In genomic region chr12:110048242-110049027, GRCh38 we compare ENCODE assay signal across 8 cellular contexts. TPM values are rescaled to one million over a fixed set of nuclear protein-coding genes. Genes with fewer than 3 reads are reported as not detected.
DNase-seq lines count a peak whose midpoint lies in the region; ATAC-seq and TF ChIP-seq lines count a peak whose summit lies in the region.

TSS of gene C12orf76 (minus strand) at chr12:110048522. CDS start at chr12:110048495, 27 bp downstream.

- H3K4me2 ChIP-seq in DND-41 (ENCODE audit: insufficient read depth, low read length) (peak within 1 kb of the TSS; percentile 90), GM23248 (ENCODE audit: unreplicated experiment) (peak within 1 kb of the TSS; percentile 79)

- H3K4me1 Mint-ChIP-seq in activated T-helper 1 cell treated with anti-CD3 and anti-CD28 coated beads, Interleukin-12 subunit alpha, Interleukin-12 subunit beta, Interleukin-2, Interleukin-4 antibody, amounts not matched to agents 30 ng/mL and 10 ng/mL and 1 ng/mL, durations not matched to agents 14 hours and 24 hours and 36 hours (ENCODE audit: low read depth) = peaks cover 34% of the 10 kb centered on the region
- H3K4me1 Mint-ChIP-seq in naive thymus-derived CD8-positive, alpha-beta T cell = peaks cover 6 to 44% (median 34%) of the 10 kb centered on the region in 4 donors

- peak within 1 kb of the TSS; percentile 82 for H3K27ac ChIP-seq in DND-41 (ENCODE audit: low read length)
- peak within 1 kb of the TSS; percentile 74 for H3K27ac ChIP-seq in GM23248

- H3K27me3 ChIP-seq in DND-41 (ENCODE audit: insufficient read depth, low read length, poor library complexity) = no peaks in the 10 kb centered on the region
- H3K27me3 ChIP-seq in GM23248 (replicated peaks; ENCODE audit: insufficient read depth) = no peaks in the 10 kb centered on the region

- POLR2A ChIA-PET in naive thymus-derived CD8-positive, alpha-beta T cell (lab: Charles Lee) = interaction anchor here (1.0 to 1.7 kb wide), 3 partner anchors 11 to 49 kb away, joined by 3 to 8 read pairs (median 3); partner anchors contain the start of gene ANKRD13A

- WGBS in GM23248 (ENCODE audit: low coverage in 1 of 2, low lambda C conversion rate in 2 of 2, missing lambda C conversion rate in 2 of 2), 2 experiments = 3% methylated on average over 47 of the region's 47 CpGs

- H3K4me3 ChIP-seq in DND-41 (ENCODE audit: low read depth in 1 of 2, low read length in 2 of 2) (peak within 1 kb of the TSS; percentile 90 to 97), GM23248 (peak within 1 kb of the TSS; percentile 83), fibroblast of mammary gland (ENCODE audit: control insufficient read depth, low read depth, low read length) (peak within 1 kb of the TSS; percentile 80)

- H3K27ac Mint-ChIP-seq in activated T-helper 1 cell treated with anti-CD3 and anti-CD28 coated beads, Interleukin-12 subunit alpha, Interleukin-12 subunit beta, Interleukin-2, Interleukin-4 antibody, amounts not matched to agents 30 ng/mL and 10 ng/mL and 1 ng/mL, durations not matched to agents 14 hours and 24 hours and 36 hours = peak within 1 kb of the TSS; percentile 91
- H3K27ac Mint-ChIP-seq in naive thymus-derived CD8-positive, alpha-beta T cell = peak within 1 kb of the TSS; percentile 93 to 98 (median 96)

- peaks cover 5% of the 10 kb centered on the region for H3K36me3 Mint-ChIP-seq in activated T-helper 1 cell treated with anti-CD3 and anti-CD28 coated beads, Interleukin-12 subunit alpha, Interleukin-12 subunit beta, Interleukin-2, Interleukin-4 antibody, amounts not matched to agents 30 ng/mL and 10 ng/mL and 1 ng/mL, durations not matched to agents 14 hours and 24 hours and 36 hours (ENCODE audit: low read depth)
- peaks cover 0 to 10% (median 0%) of the 10 kb centered on the region in 3 donors for H3K36me3 Mint-ChIP-seq in naive thymus-derived CD8-positive, alpha-beta T cell

- peak within 1 kb of the TSS; percentile 84 for H3K4me3 Mint-ChIP-seq in activated T-helper 1 cell treated with anti-CD3 and anti-CD28 coated beads, Interleukin-12 subunit alpha, Interleukin-12 subunit beta, Interleukin-2, Interleukin-4 antibody, amounts not matched to agents 30 ng/mL and 10 ng/mL and 1 ng/mL, durations not matched to agents 14 hours and 24 hours and 36 hours
- peak within 1 kb of the TSS; percentile 89 to 98 (median 94) for H3K4me3 Mint-ChIP-seq in naive thymus-derived CD8-positive, alpha-beta T cell

- H3K79me2 ChIP-seq in DND-41 (ENCODE audit: insufficient read depth, low read length) = peaks cover 35% of the 10 kb centered on the region
- H3K79me2 ChIP-seq in GM23248 (ENCODE audit: insufficient read depth) = peaks cover 46% of the 10 kb centered on the region

- in situ Hi-C loops in GM23248 (cut with MboI) = no loop called here

- peaks cover 32% of the 10 kb centered on the region for H3K4me1 ChIP-seq in DND-41 (ENCODE audit: insufficient read depth, low read length)
- H3K4me1 ChIP-seq in GM23248 (ENCODE audit: insufficient read depth) = peaks cover 18% of the 10 kb centered on the region

- H3K27me3 Mint-ChIP-seq in activated T-helper 1 cell treated with anti-CD3 and anti-CD28 coated beads, Interleukin-12 subunit alpha, Interleukin-12 subunit beta, Interleukin-2, Interleukin-4 antibody, amounts not matched to agents 30 ng/mL and 10 ng/mL and 1 ng/mL, durations not matched to agents 14 hours and 24 hours and 36 hours (ENCODE audit: insufficient read depth) = no peaks in the 10 kb centered on the region
- H3K27me3 Mint-ChIP-seq in naive thymus-derived CD8-positive, alpha-beta T cell = peaks cover 0 to 2% (median 0%) of the 10 kb centered on the region in 5 donors

- no peaks in the 10 kb centered on the region for H3K9me2 ChIP-seq in GM23248 (ENCODE audit: insufficient read depth)

- peaks cover 7% of the 10 kb centered on the region; the same call in 1 of the 2 replicates for H3F3A ChIP-seq in GM23248 (ENCODE audit: insufficient read depth)

- ATAC-seq in DND-41 (ENCODE audit: insufficient read depth, low read depth) = peak; percentile 99
- ATAC-seq in naive thymus-derived CD8-positive, alpha-beta T cell = peak; percentile 99

- H3K9me3 ChIP-seq in DND-41 (ENCODE audit: insufficient read depth, low read length, severe bottlenecking) (no peaks in the 10 kb centered on the region), GM23248 (ENCODE audit: low read depth) (no peaks in the 10 kb centered on the region)

- H3K36me3 ChIP-seq in DND-41 (ENCODE audit: insufficient read depth, low read length) (peaks cover 3% of the 10 kb centered on the region; the same call in 1 of the 2 replicates), GM23248 (ENCODE audit: low read depth) (no peaks in the 10 kb centered on the region; the same call in 1 of the 2 replicates)

- H2AFZ ChIP-seq in DND-41 (ENCODE audit: low read depth, low read length) (peak within 1 kb of the TSS; percentile 93), GM23248 (peak within 1 kb of the TSS; percentile 93)

- DNase-seq in DND-41 (peak; percentile 95), GM23248 (peak; percentile 99), Kasumi-1 (lab: John Stamatoyannopoulos, UW) (peak; percentile 99), RPMI7951 (ENCODE audit: low read depth) (peak; percentile 95), fibroblast of mammary gland (ENCODE audit: low read depth) (peak; percentile 98)
- peak; percentile 89 for DNase-seq in activated T-helper 1 cell treated with anti-CD3 and anti-CD28 coated beads, Interleukin-12 subunit alpha, Interleukin-12 subunit beta, Interleukin-2, Interleukin-4 antibody, amounts not matched to agents 30 ng/mL and 10 ng/mL and 1 ng/mL, durations not matched to agents 14 hours and 24 hours and 36 hours (ENCODE audit: low spot score)
- peak; percentile 78 to 95 (median 88) for DNase-seq in naive thymus-derived CD8-positive, alpha-beta T cell
- DNase-seq in stimulated activated naive CD4-positive, alpha-beta T cell (lab: John Stamatoyannopoulos, UW) = peak; percentile 75 to 91 (median 87)

- H3K9me3 Mint-ChIP-seq in activated T-helper 1 cell treated with anti-CD3 and anti-CD28 coated beads, Interleukin-12 subunit alpha, Interleukin-12 subunit beta, Interleukin-2, Interleukin-4 antibody, amounts not matched to agents 30 ng/mL and 10 ng/mL and 1 ng/mL, durations not matched to agents 14 hours and 24 hours and 36 hours = no peaks in the 10 kb centered on the region
- H3K9me3 Mint-ChIP-seq in naive thymus-derived CD8-positive, alpha-beta T cell = no peaks in the 10 kb centered on the region

- peak within 1 kb of the TSS; percentile 73 for H3K9ac ChIP-seq in DND-41 (ENCODE audit: low read depth, low read length)
- H3K9ac ChIP-seq in GM23248 = peak within 1 kb of the TSS; percentile 77

- TF ChIP-seq CTCF in DND-41 (IDR thresholded peaks at IDR 0.05; ENCODE audit: borderline replicate concordance, extremely low read depth, low read length, poor library complexity, severe bottlenecking) = peak; percentile 6
- no peak for TF ChIP-seq CTCF in fibroblast of mammary gland (conservative IDR thresholded peaks at IDR 0.05; ENCODE audit: control insufficient read depth, insufficient read depth, low read depth, low read length)

- intact Hi-C loops in activated T-helper 1 cell treated with anti-CD3 and anti-CD28 coated beads, Interleukin-12 subunit alpha, Interleukin-12 subunit beta, Interleukin-2, Interleukin-4 antibody, amounts not matched to agents 30 ng/mL and 10 ng/mL and 1 ng/mL, durations not matched to agents 14 hours and 24 hours and 36 hours (cut with micrococcal nuclease) = loop anchor here (1.0 to 5.0 kb wide), 7 partner anchors 8 to 234 kb away; partner anchors contain the start of genes ATP2A2, GIT2 and IFT81

- H4K20me1 ChIP-seq in DND-41 (ENCODE audit: insufficient read depth, low read length) (no peaks in the 10 kb centered on the region), GM23248 (ENCODE audit: insufficient read depth) (no peaks in the 10 kb centered on the region)

RNA-seq across cellular contexts. Expression of gene C12orf76, which starts in this region (rescaled TPM):
- total RNA-seq in GM23248 (2014; rRNA removed; shearing (Covaris generic)) = 21.2 and 29.7 TPM in 2 replicates
- polyA plus RNA-seq in GM23248 (2016; fragmentation: Nextera tagmentation; extraction: Ambion mirVana) = 8.5 and 12.3 TPM in 2 replicates
- 14.9 and 15.9 TPM in 2 replicates for total RNA-seq in RPMI7951 (2014; rRNA removed; shearing (Covaris generic))
- total RNA-seq in activated T-helper 1 cell treated with anti-CD3 and anti-CD28 coated beads, Interleukin-12 subunit alpha, Interleukin-12 subunit beta, Interleukin-2, Interleukin-4 antibody, amounts not matched to agents 30 ng/mL and 10 ng/mL and 1 ng/mL, durations not matched to agents 14 hours and 24 hours and 36 hours = 20.3 and 20.8 TPM in 2 replicates
- total RNA-seq in naive thymus-derived CD8-positive, alpha-beta T cell = 10 to 100 TPM; 20.2 to 22.3 TPM
- 10 to 100 TPM; 15.6 to 19.2 (median 18.8) TPM for polyA plus RNA-seq in naive thymus-derived CD8-positive, alpha-beta T cell

Comparison
In these comparisons a context has a peak if more than half of its experiments do, and no peak if none do; other contexts are left out.
1. Peak in every context shown above with its lines: DNase-seq, ATAC-seq, H3K4me3 ChIP-seq and H3K27ac ChIP-seq.